8 cellular contexts compared by ENCODE assay signal in the genomic region with DNA sequence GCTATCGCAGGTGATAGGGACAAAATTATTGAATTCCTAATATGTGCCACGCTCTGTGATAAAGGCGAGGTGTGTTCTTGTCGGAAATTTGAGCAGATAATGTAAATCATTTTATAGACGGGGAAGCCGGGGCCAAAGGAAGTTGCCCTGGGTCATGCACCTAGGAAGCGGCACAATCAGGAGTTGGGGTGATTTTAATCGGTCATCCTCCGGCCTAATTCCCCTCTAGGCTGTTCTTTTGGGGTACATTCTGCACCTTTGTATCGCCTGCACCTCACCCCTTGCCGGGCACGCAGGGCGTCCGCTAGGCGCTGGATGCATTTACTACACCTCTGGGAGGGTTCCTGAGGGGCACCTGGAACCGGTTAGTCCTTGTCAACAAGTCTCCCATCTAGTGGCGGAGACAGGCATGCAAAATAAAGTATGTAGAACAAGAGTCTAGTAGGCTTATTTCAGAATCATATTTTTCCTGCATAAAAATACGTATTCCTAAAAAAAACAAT. TPM values are rescaled to one million over a fixed set of nuclear protein-coding genes. Genes with fewer than 3 reads are reported as not detected.
DNase-seq lines count a peak whose midpoint lies in the region; ATAC-seq and TF ChIP-seq lines count a peak whose summit lies in the region.

No MANE protein-coding gene starts in this region.

- no peak overlapping the region for H3K27ac Mint-ChIP-seq in endothelial cell (ENCODE audit: unreplicated experiment)

- peak; percentile 22 for DNase-seq in A172 (ENCODE audit: low spot score)
- DNase-seq in GM12865 (ENCODE audit: low read depth): peak; percentile 74
- peak; percentile 47 to 74 for DNase-seq in NCI-H1930 (lab: John Stamatoyannopoulos, UW)
- DNase-seq in activated CD4-positive, alpha-beta T cell treated with anti-CD3 and anti-CD28 coated beads, Interleukin-2, amount 50 U/mL, for 4 hours: peak; percentile 44 to 48
- no peak for DNase-seq in endothelial cell (ENCODE audit: low spot score)
- peak; percentile 34 for DNase-seq in mucosa of gallbladder (ENCODE audit: low spot score)
- peak; percentile 59 to 64 for DNase-seq in thyroid gland

- intact Hi-C loops in thyroid gland (cut with DNase I): no loop called here

- no peak for TF ChIP-seq POLR2A in thyroid gland (IDR thresholded peaks at IDR 0.05)

- no peaks in the 10 kb centered on the region for H3K27me3 ChIP-seq in thyroid gland

- no peaks in the 10 kb centered on the region for H3K9me3 Mint-ChIP-seq in endothelial cell (ENCODE audit: unreplicated experiment)

- H3K4me3 ChIP-seq in GM12865 (ENCODE audit: low read depth, low read length) (peak overlapping the region; percentile 97), thyroid gland (replicated peaks in 1 of 3) (peak overlapping the region; percentile 14 to 99 (median 52))

- H3K36me3 ChIP-seq in thyroid gland: peaks cover 8 to 11% of the 10 kb centered on the region in 2 donors

- peaks cover 15% of the 10 kb centered on the region for H3K36me3 Mint-ChIP-seq in endothelial cell (ENCODE audit: low read depth, unreplicated experiment)

- WGBS in thyroid gland, 2 donors: 3% methylated on average over 15 to 18 of the region's 18 CpGs

- peaks cover 8% of the 10 kb centered on the region for H3K27me3 Mint-ChIP-seq in endothelial cell (ENCODE audit: unreplicated experiment)

- peak; percentile 47 for TF ChIP-seq CTCF in GM12865 (IDR thresholded peaks at IDR 0.05; ENCODE audit: insufficient read depth, low read depth, low read length, missing control alignments)
- TF ChIP-seq CTCF in endothelial cell (IDR thresholded peaks at IDR 0.05; ENCODE audit: unreplicated experiment): no peak
- peak in 4 of 6 experiments; percentile 26 to 44 (median 42) for TF ChIP-seq CTCF in thyroid gland (IDR thresholded peaks at IDR 0.05)

- no peaks in the 10 kb centered on the region for H3K9me3 ChIP-seq in thyroid gland

- H3K4me3 Mint-ChIP-seq in endothelial cell (ENCODE audit: unreplicated experiment): peak overlapping the region; percentile 86

- peaks cover 13 to 18% of the 10 kb centered on the region in 2 donors for H3K4me1 ChIP-seq in thyroid gland

- ATAC-seq in HG02798 (IDR thresholded peaks at IDR 0.05; ENCODE audit: poor library complexity, unreplicated experiment): peak; percentile 36

- peaks cover 25% of the 10 kb centered on the region for H3K4me1 Mint-ChIP-seq in endothelial cell (ENCODE audit: unreplicated experiment)

- H3K27ac ChIP-seq in thyroid gland: peak overlapping the region in 2 of 3 donors; percentile 20 to 71

RNA-seq across cellular contexts. Expression of gene TEX261, which starts 0.6 kb away (rescaled TPM):
- total RNA-seq in A172 (2014; rRNA removed; shearing (Covaris generic)): 41.4 and 49.5 TPM in 2 replicates
- total RNA-seq in endothelial cell (ENCODE audit: unreplicated experiment) (37.1 TPM), mucosa of gallbladder (62.8 TPM), thyroid gland (10 to 100 TPM; 37.9 to 67.7 (median 51.4) TPM)

RNA-seq across cellular contexts. Expression of gene ANKRD53, which starts 16.8 kb away (rescaled TPM):
- total RNA-seq in A172 (2014; rRNA removed; shearing (Covaris generic)): not detected in 2 replicates
- total RNA-seq in endothelial cell (ENCODE audit: unreplicated experiment) (0.56 TPM), mucosa of gallbladder (2.9 TPM), thyroid gland (1 to 10 TPM; 1.5 to 4.3 (median 2.7) TPM)

RNA-seq across cellular contexts. Expression of gene ATP6V1B1, which starts 59.6 kb away (rescaled TPM):
- 0.93 TPM in 1 of 2 replicates, not detected in the other for total RNA-seq in A172 (2014; rRNA removed; shearing (Covaris generic))
- not detected for total RNA-seq in endothelial cell (ENCODE audit: unreplicated experiment)
- 1.6 TPM for total RNA-seq in mucosa of gallbladder
- total RNA-seq in thyroid gland: not detected
